Comparison of ENCODE assay signal across 2 cellular contexts in genomic region chr5:142246-142810, GRCh38.
TF ChIP-seq lines count a peak whose summit lies in the region.

No MANE protein-coding gene starts in this region.

TF ChIP-seq in HepG2, 621 proteins besides CTCF, POLR2A, EP300 and RAD21 (continues in another document):
- TF ChIP-seq MBD4 (IDR thresholded peaks at IDR 0.05; ENCODE audit: borderline replicate concordance, low read length): no peak
- TF ChIP-seq ELF3 (CRISPR knock-in tag; IDR thresholded peaks at IDR 0.05): no peak
- no peak for TF ChIP-seq ZNF547 (CRISPR knock-in tag; IDR thresholded peaks at IDR 0.05)
- TF ChIP-seq, protein P1, sequence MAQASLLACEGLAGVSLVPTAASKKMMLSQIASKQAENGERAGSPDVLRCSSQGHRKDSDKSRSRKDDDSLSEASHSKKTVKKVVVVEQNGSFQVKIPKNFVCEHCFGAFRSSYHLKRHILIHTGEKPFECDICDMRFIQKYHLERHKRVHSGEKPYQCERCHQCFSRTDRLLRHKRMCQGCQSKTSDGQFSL (CRISPR knock-in tag; IDR thresholded peaks at IDR 0.05): no peak
- peak; percentile 88 for TF ChIP-seq MNT (IDR thresholded peaks at IDR 0.05)
- no peak for TF ChIP-seq ATM (IDR thresholded peaks at IDR 0.05; ENCODE audit: borderline replicate concordance)
- no peak for TF ChIP-seq RBFOX2 (IDR thresholded peaks at IDR 0.05; ENCODE audit: low read depth, low read length)
- no peak for TF ChIP-seq MIER2 (CRISPR knock-in tag; IDR thresholded peaks at IDR 0.05)
- TF ChIP-seq, protein P2, sequence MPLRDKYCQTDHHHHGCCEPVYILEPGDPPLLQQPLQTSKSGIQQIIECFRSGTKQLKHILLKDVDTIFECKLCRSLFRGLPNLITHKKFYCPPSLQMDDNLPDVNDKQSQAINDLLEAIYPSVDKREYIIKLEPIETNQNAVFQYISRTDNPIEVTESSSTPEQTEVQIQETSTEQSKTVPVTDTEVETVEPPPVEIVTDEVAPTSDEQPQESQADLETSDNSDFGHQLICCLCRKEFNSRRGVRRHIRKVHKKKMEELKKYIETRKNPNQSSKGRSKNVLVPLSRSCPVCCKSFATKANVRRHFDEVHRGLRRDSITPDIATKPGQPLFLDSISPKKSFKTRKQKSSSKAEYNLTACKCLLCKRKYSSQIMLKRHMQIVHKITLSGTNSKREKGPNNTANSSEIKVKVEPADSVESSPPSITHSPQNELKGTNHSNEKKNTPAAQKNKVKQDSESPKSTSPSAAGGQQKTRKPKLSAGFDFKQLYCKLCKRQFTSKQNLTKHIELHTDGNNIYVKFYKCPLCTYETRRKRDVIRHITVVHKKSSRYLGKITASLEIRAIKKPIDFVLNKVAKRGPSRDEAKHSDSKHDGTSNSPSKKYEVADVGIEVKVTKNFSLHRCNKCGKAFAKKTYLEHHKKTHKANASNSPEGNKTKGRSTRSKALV (CRISPR knock-in tag; IDR thresholded peaks at IDR 0.05): no peak
- TF ChIP-seq RBM39 (IDR thresholded peaks at IDR 0.05; ENCODE audit: low read depth, low read length, poor library complexity, severe bottlenecking): no peak
- TF ChIP-seq FOXA1 (IDR thresholded peaks at IDR 0.05): peak; percentile 32; the same call in 1 of the 2 replicates
- no peak for TF ChIP-seq FOXA1 (CRISPR knock-in tag; IDR thresholded peaks at IDR 0.05)
- TF ChIP-seq, protein P3, sequence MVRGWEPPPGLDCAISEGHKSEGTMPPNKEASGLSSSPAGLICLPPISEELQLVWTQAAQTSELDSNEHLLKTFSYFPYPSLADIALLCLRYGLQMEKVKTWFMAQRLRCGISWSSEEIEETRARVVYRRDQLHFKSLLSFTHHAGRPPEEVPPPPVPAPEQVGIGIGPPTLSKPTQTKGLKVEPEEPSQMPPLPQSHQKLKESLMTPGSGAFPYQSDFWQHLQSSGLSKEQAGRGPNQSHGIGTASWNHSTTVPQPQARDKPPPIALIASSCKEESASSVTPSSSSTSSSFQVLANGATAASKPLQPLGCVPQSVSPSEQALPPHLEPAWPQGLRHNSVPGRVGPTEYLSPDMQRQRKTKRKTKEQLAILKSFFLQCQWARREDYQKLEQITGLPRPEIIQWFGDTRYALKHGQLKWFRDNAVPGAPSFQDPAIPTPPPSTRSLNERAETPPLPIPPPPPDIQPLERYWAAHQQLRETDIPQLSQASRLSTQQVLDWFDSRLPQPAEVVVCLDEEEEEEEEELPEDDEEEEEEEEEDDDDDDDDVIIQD (CRISPR knock-in tag; IDR thresholded peaks at IDR 0.05; ENCODE audit: low read depth): no peak
- TF ChIP-seq ZNF326 (CRISPR knock-in tag; IDR thresholded peaks at IDR 0.05; ENCODE audit: borderline replicate concordance): no peak
- TF ChIP-seq MEIS1 (CRISPR knock-in tag; IDR thresholded peaks at IDR 0.05; ENCODE audit: borderline replicate concordance): no peak
- TF ChIP-seq ZBTB49 (CRISPR knock-in tag; IDR thresholded peaks at IDR 0.05; ENCODE audit: borderline replicate concordance): no peak
- no peak for TF ChIP-seq ZNF563 (CRISPR knock-in tag; IDR thresholded peaks at IDR 0.05)
- TF ChIP-seq ZSCAN12 (CRISPR knock-in tag; IDR thresholded peaks at IDR 0.05): no peak
- TF ChIP-seq CREB1 (IDR thresholded peaks at IDR 0.05): peak; percentile 51; the same call in 1 of the 2 replicates
- no peak for TF ChIP-seq CREB1 (CRISPR knock-in tag; IDR thresholded peaks at IDR 0.05)
- peak; percentile 16; the same call in 1 of the 2 replicates for TF ChIP-seq RAD51 (IDR thresholded peaks at IDR 0.05; ENCODE audit: borderline replicate concordance)

TF ChIP-seq in WTC11, 78 proteins besides CTCF, POLR2A, EP300 and RAD21:
- TF ChIP-seq STAT6 (CRISPR knock-in tag; conservative IDR thresholded peaks at IDR 0.05; ENCODE audit: low read depth): no peak
- TF ChIP-seq RELA (CRISPR knock-in tag; IDR thresholded peaks at IDR 0.05; ENCODE audit: borderline replicate concordance): no peak
- TF ChIP-seq SP1 (CRISPR knock-in tag; conservative IDR thresholded peaks at IDR 0.05): no peak
- TF ChIP-seq NR2C2 (CRISPR knock-in tag; IDR thresholded peaks at IDR 0.05): no peak
- TF ChIP-seq, protein P4, sequence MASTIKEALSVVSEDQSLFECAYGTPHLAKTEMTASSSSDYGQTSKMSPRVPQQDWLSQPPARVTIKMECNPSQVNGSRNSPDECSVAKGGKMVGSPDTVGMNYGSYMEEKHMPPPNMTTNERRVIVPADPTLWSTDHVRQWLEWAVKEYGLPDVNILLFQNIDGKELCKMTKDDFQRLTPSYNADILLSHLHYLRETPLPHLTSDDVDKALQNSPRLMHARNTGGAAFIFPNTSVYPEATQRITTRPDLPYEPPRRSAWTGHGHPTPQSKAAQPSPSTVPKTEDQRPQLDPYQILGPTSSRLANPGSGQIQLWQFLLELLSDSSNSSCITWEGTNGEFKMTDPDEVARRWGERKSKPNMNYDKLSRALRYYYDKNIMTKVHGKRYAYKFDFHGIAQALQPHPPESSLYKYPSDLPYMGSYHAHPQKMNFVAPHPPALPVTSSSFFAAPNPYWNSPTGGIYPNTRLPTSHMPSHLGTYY (CRISPR knock-in tag; IDR thresholded peaks at IDR 0.05): no peak
- TF ChIP-seq ZSCAN18 (CRISPR knock-in tag; IDR thresholded peaks at IDR 0.05): no peak
- TF ChIP-seq GRHL2 (CRISPR knock-in tag; IDR thresholded peaks at IDR 0.05; ENCODE audit: insufficient replicate concordance, severe bottlenecking): no peak
- TF ChIP-seq, protein P5, sequence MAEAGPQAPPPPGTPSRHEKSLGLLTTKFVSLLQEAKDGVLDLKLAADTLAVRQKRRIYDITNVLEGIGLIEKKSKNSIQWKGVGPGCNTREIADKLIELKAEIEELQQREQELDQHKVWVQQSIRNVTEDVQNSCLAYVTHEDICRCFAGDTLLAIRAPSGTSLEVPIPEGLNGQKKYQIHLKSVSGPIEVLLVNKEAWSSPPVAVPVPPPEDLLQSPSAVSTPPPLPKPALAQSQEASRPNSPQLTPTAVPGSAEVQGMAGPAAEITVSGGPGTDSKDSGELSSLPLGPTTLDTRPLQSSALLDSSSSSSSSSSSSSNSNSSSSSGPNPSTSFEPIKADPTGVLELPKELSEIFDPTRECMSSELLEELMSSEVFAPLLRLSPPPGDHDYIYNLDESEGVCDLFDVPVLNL (CRISPR knock-in tag; IDR thresholded peaks at IDR 0.05; ENCODE audit: borderline replicate concordance, low read depth): no peak
- no peak for TF ChIP-seq JAZF1 (CRISPR knock-in tag; IDR thresholded peaks at IDR 0.05)
- TF ChIP-seq SMAD3 (CRISPR knock-in tag; IDR thresholded peaks at IDR 0.05; ENCODE audit: borderline replicate concordance): no peak
- TF ChIP-seq OVOL2 (CRISPR knock-in tag; IDR thresholded peaks at IDR 0.05; ENCODE audit: borderline replicate concordance): no peak
- TF ChIP-seq NR3C1 (CRISPR knock-in tag; conservative IDR thresholded peaks at IDR 0.05; ENCODE audit: low read depth): no peak
- TF ChIP-seq NR1H2 (CRISPR knock-in tag; IDR thresholded peaks at IDR 0.05): no peak
- TF ChIP-seq ZMAT4 (CRISPR knock-in tag; IDR thresholded peaks at IDR 0.05): no peak
- no peak for TF ChIP-seq USF2 (CRISPR knock-in tag; IDR thresholded peaks at IDR 0.05)
TF ChIP-seq in WTC11: peak in this region for 0.
